14 cellular contexts compared by ENCODE assay signal in the genomic region with DNA sequence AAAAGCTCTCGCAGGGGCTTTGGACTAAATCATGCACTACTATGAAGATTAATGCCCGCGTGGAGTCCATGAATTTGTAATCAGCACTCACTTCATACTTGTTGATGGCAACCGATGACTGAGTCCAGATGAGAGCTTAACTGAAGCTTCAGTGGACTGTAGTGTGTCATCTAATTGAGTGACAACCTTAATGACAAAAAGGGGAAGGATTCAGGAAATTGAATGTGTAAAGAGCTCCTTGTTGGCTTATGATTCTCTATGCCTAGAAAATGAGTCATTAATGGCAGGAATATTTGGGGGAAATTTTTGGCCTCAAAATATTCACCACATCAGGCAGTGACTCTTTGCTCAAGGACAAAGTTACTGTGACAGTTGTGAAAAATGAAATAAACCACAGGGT. TPM values are rescaled to one million over a fixed set of nuclear protein-coding genes. Genes with fewer than 3 reads are reported as not detected.
DNase-seq lines count a peak whose midpoint lies in the region; ATAC-seq and TF ChIP-seq lines count a peak whose summit lies in the region.
"Had no signal": no experiment of that assay in that cellular context is flagged by ENCODE, and none has a peak within 500 bp of the region (broad histone marks: within the 10 kb centered on the region; RNA-seq: fewer than 3 reads in every experiment).

No MANE protein-coding gene starts in this region.

- H3K27ac Mint-ChIP-seq in neural progenitor cell, result no peak overlapping the region
- H3K27ac Mint-ChIP-seq: activated B cell treated with CpG ODN at 0.5 μM for 24 hours had no signal

- TF ChIP-seq EP300 in upper lobe of left lung (IDR thresholded peaks at IDR 0.05), result no peak

- H3K9ac ChIP-seq in neural progenitor cell, result no peak overlapping the region

- H3F3A ChIP-seq in neural progenitor cell (ENCODE audit: low read depth), result peaks cover 3% of the 10 kb centered on the region

- no peaks in the 10 kb centered on the region for H3K36me3 ChIP-seq in neural progenitor cell
- no peaks in the 10 kb centered on the region for H3K36me3 ChIP-seq in upper lobe of left lung

- H3K4me3 ChIP-seq in neural progenitor cell (no peak overlapping the region), upper lobe of left lung (no peak overlapping the region)

- H2AFZ ChIP-seq in neural progenitor cell (replicated peaks), result no peak overlapping the region

- TF ChIP-seq POLR2A in upper lobe of left lung (IDR thresholded peaks at IDR 0.05), result no peak

- H3K36me3 Mint-ChIP-seq in neural progenitor cell, result no peaks in the 10 kb centered on the region

- peaks cover 11% of the 10 kb centered on the region for H3K27me3 Mint-ChIP-seq in neural progenitor cell (ENCODE audit: insufficient read depth, low read depth)

- no peaks in the 10 kb centered on the region for H3K9me3 Mint-ChIP-seq in neural progenitor cell
- H3K9me3 Mint-ChIP-seq: activated B cell treated with CpG ODN at 0.5 μM for 24 hours had no signal

- H3K4me1 ChIP-seq in neural progenitor cell, result peaks cover 6% of the 10 kb centered on the region
- peaks cover 0 to 10% (median 3%) of the 10 kb centered on the region in 4 donors for H3K4me1 ChIP-seq in upper lobe of left lung

- H3K4me3 Mint-ChIP-seq in neural progenitor cell, result no peak overlapping the region
- H3K4me3 Mint-ChIP-seq: activated B cell treated with CpG ODN at 0.5 μM for 24 hours had no signal

- H3K4me2 ChIP-seq in neural progenitor cell, result no peak overlapping the region

- no peaks in the 10 kb centered on the region for H4K20me1 ChIP-seq in neural progenitor cell (ENCODE audit: low read depth)

- H3K27ac ChIP-seq in neural progenitor cell (no peak overlapping the region), upper lobe of left lung (no peak overlapping the region)

- peak; percentile 23 for ATAC-seq in GM18861 (IDR thresholded peaks at IDR 0.05; ENCODE audit: unreplicated experiment)
- peak; percentile 24 for ATAC-seq in GM21529 (IDR thresholded peaks at IDR 0.05; ENCODE audit: unreplicated experiment)
- peak; percentile 25 for ATAC-seq in HG03196 (IDR thresholded peaks at IDR 0.05; ENCODE audit: unreplicated experiment)
- peak; percentile 62 for ATAC-seq in esophagus mucosa
- ATAC-seq in HG03521 (IDR thresholded peaks at IDR 0.05; ENCODE audit: unreplicated experiment), result no peak
- no peak for ATAC-seq in upper lobe of left lung (ENCODE audit: low FRiP score in 2 of 2)
- ATAC-seq: left cardiac atrium had no signal

- H3K9me3 ChIP-seq in neural progenitor cell (ENCODE audit: low read depth) (no peaks in the 10 kb centered on the region), upper lobe of left lung (no peaks in the 10 kb centered on the region)

- peaks cover 24% of the 10 kb centered on the region for H3K4me1 Mint-ChIP-seq in neural progenitor cell

- DNase-seq in HuH-7 (ENCODE audit: low spot score) (no peak), neural progenitor cell (ENCODE audit: low spot score) (no peak), upper lobe of left lung (no peak)
- DNase-seq: activated B cell treated with CpG ODN at 0.5 μM for 24 hours; EL; head of caudate nucleus; left cardiac atrium; NCI-H2107; NK-92 treated with Interleukin-12 subunit alpha and Interleukin-12 subunit beta, amount 100 ng/mL, for 24 hours had no signal

- no peaks in the 10 kb centered on the region for H3K27me3 ChIP-seq in neural progenitor cell
- no peaks in the 10 kb centered on the region for H3K27me3 ChIP-seq in upper lobe of left lung

- TF ChIP-seq CTCF in neural progenitor cell (IDR thresholded peaks at IDR 0.05), result no peak
- TF ChIP-seq CTCF in upper lobe of left lung (IDR thresholded peaks at IDR 0.05), result no peak

- WGBS in upper lobe of left lung, 2 donors, result 83% methylated on average over 4 of the region's 4 CpGs

- H3K79me2 ChIP-seq in neural progenitor cell (ENCODE audit: low read depth), result no peaks in the 10 kb centered on the region

RNA-seq across cellular contexts. Expression of gene STON2, which starts 55.2 kb away (rescaled TPM):
- total RNA-seq in esophagus mucosa (54.0 TPM), neural progenitor cell (ENCODE audit: low replicate concordance) (25.0 and 31.1 TPM in 2 replicates), upper lobe of left lung (10 to 100 TPM; 22.3 to 34.8 (median 26.7) TPM)
- total RNA-seq: activated B cell treated with CpG ODN at 0.5 μM for 24 hours had no signal

Comparison
In these comparisons a context has a peak if more than half of its experiments do, and no peak if none do; other contexts are left out.
1. ATAC-seq: peak in GM18861 (single experiment), GM21529 (single experiment), HG03196 (single experiment) and esophagus mucosa (single experiment); none in HG03521 (single experiment) and upper lobe of left lung (0 of 2).